In genomic region chr17:2054262-2054739, GRCh38 we compare ENCODE assay signal across 1 cellular context.
TF ChIP-seq lines count a peak whose summit lies in the region.

No MANE protein-coding gene starts in this region.

TF ChIP-seq in IMR-90, 13 proteins besides CTCF, POLR2A, EP300 and RAD21:
- no peak for TF ChIP-seq USF2 (IDR thresholded peaks at IDR 0.05; ENCODE audit: low read depth, low read length)
- 0 out of 2 replicates have a peak, but pooled peaks have one; percentile 31 for TF ChIP-seq CHD1 (IDR thresholded peaks at IDR 0.05; ENCODE audit: low read depth, low read length)
TF ChIP-seq in IMR-90: peak in this region for 1.
